8 cellular contexts compared by ENCODE assay signal in the genomic region with DNA sequence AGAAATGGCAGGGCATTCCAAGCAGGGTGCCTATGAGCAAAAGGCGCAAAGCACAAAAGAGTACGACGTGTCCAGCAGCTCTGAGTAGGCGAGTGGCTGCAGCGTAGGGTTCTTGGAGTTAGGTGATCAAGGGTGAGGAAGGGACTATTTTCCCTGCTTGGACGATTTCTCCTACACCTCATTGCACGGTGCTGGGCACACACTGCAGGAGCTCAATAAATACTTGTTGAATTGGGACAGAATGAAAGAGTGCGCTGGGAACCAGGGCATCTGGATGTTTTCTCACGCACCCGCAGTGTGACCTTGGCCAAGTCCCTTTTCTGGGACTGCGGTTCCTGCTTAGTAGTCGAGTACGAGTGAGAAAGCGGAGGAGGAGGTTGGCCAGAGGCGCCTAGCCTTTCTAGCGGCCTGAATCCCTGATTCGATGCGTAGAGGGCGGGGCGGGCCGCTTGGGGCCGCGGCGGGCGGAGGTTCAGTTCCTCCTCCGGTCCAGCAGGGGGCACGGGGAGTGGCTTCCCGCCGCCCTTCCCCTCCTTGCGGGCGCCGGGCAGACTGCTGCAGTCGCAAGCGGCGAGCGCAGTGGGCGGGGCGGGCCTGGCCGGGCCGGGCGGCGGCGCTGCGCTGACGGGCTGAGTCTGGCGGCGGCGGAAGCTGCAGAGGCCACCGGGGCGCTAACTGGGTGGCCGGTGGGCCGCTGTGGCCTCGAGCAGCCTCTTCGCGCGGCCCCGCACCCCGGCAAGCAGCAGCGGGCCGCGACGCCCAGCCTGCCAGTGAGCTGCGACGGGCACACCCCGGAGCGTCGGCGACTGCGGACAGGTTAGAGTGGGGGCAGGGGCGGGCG. TPM values are rescaled to one million over a fixed set of nuclear protein-coding genes. Genes with fewer than 3 reads are reported as not detected.
DNase-seq lines count a peak whose midpoint lies in the region; TF ChIP-seq lines count a peak whose summit lies in the region.

Gene FAM199X (plus strand): TSS at position 560 of the 841 bp plus-strand sequence. CDS start 333 bp downstream, outside the sequence.

- H3K79me1 ChIP-seq in H9 (ENCODE audit: insufficient read depth, low read depth, low read length, poor library complexity, severe bottlenecking) = no peaks in the 10 kb centered on the region

- H2BK12ac ChIP-seq in H9 (ENCODE audit: insufficient read length, low read depth, low read length) = no peak within 1 kb of the TSS

- H3K79me2 ChIP-seq in H9 (ENCODE audit: insufficient read depth, low read length) = no peaks in the 10 kb centered on the region; the same call in 1 of the 2 replicates

- peak within 1 kb of the TSS; percentile 53 for H2AFZ ChIP-seq in H9 (ENCODE audit: low read length)

- H3K36me3 ChIP-seq in stomach = no peaks in the 10 kb centered on the region

- no peaks in the 10 kb centered on the region for H4K20me1 ChIP-seq in H9 (ENCODE audit: control insufficient read depth, insufficient read depth, insufficient read length)

- H3K18ac ChIP-seq in H9 (ENCODE audit: insufficient read length, low read depth, low read length) = no peak within 1 kb of the TSS

- no peaks in the 10 kb centered on the region; the same call in 1 of the 2 replicates for H3K27me3 Mint-ChIP-seq in H9 (ENCODE audit: low read depth)
- no peaks in the 10 kb centered on the region for H3K27me3 Mint-ChIP-seq in neural crest cell (ENCODE audit: low read depth)

- no peak within 1 kb of the TSS for H4K91ac ChIP-seq in H9 (ENCODE audit: insufficient read length, low read depth, low read length)

- H3K9me3 Mint-ChIP-seq in H9 = peaks cover 0 to 72% of the 10 kb centered on the region in 2 experiments; a peak in 2 of 5 replicates
- H3K9me3 Mint-ChIP-seq in neural crest cell = no peaks in the 10 kb centered on the region

- no peak for TF ChIP-seq POLR2A in stomach (IDR thresholded peaks at IDR 0.05)

- H2BK120ac ChIP-seq in H9 (ENCODE audit: low read depth, low read length, poor library complexity, severe bottlenecking) = no peak within 1 kb of the TSS

- H3K23ac ChIP-seq in H9 (ENCODE audit: insufficient read length, low read depth, low read length) = no peak within 1 kb of the TSS

- H3K23me2 ChIP-seq in H9 (ENCODE audit: insufficient read length, low read depth, low read length, poor library complexity, severe bottlenecking) = peaks cover 4% of the 10 kb centered on the region

- H3T11ph ChIP-seq in H9 (ENCODE audit: low read length) = no peak within 1 kb of the TSS

- no peak for TF ChIP-seq EP300 in stomach (IDR thresholded peaks at IDR 0.05)

- H4K5ac ChIP-seq in H9 (ENCODE audit: insufficient read length, low read depth, low read length) = no peak within 1 kb of the TSS

- H3K4ac ChIP-seq in H9 (ENCODE audit: low read depth, low read length) = no peak within 1 kb of the TSS

- no peak within 1 kb of the TSS for H3K56ac ChIP-seq in H9 (ENCODE audit: insufficient read length, low read depth, low read length)

- H3K9ac ChIP-seq in H9 (ENCODE audit: extremely low read depth, insufficient read length, low read length) = peak within 1 kb of the TSS; percentile 53

- peak within 1 kb of the TSS; percentile 93 for H3K4me2 ChIP-seq in H9 (ENCODE audit: insufficient read depth, insufficient read length, low read length)

- H4K8ac ChIP-seq in H9 (replicated peaks; ENCODE audit: insufficient read length, low read depth, low read length) = no peak within 1 kb of the TSS

- H3K9me3 ChIP-seq in H9 (ENCODE audit: control insufficient read depth, low read depth, low read length) (peaks cover 6% of the 10 kb centered on the region), stomach (no peaks in the 10 kb centered on the region)

- intact Hi-C loops in stomach (cut with DNase I; ENCODE audit: low total_unique reads) = no loop called here

- TF ChIP-seq CTCF in H9 (conservative IDR thresholded peaks at IDR 0.05) = peak; percentile 67
- TF ChIP-seq CTCF in neural crest cell (conservative IDR thresholded peaks at IDR 0.05) = peak; percentile 73
- peak in 5 of 7 experiments; percentile 31 to 82 (median 68) for TF ChIP-seq CTCF in stomach (IDR thresholded peaks at IDR 0.05)

- H3K27ac ChIP-seq in H9 (ENCODE audit: insufficient read length, low read depth, low read length) (no peak within 1 kb of the TSS), stomach (peak within 1 kb of the TSS; percentile 81 to 92 (median 88))

- H3K4me3 ChIP-seq in stomach = peak within 1 kb of the TSS; percentile 63 to 78 (median 73)

- peaks cover 9 to 18% of the 10 kb centered on the region in 2 experiments; a peak in 3 of 4 replicates for H3K4me1 Mint-ChIP-seq in H9
- H3K4me1 Mint-ChIP-seq in neural crest cell = peaks cover 24% of the 10 kb centered on the region

- WGBS in H9 (ENCODE audit: extremely low coverage, insufficient read length, low lambda C conversion rate) = no CpG with 5 or more reads among the region's 71 CpGs
- 1 to 52% (median 13%) methylated on average over 6 to 68 of the region's 71 CpGs for WGBS in stomach, 5 donors

- no peak within 1 kb of the TSS; the same call in 1 of the 2 replicates for H3K14ac ChIP-seq in H9 (ENCODE audit: insufficient read depth, low read length)

- H2BK20ac ChIP-seq in H9 (ENCODE audit: low read depth, low read length, poor library complexity, severe bottlenecking) = no peak within 1 kb of the TSS

- no peak within 1 kb of the TSS for H2BK5ac ChIP-seq in H9 (ENCODE audit: insufficient read length, low read length)

- H3K4me1 ChIP-seq in H9 (ENCODE audit: insufficient read depth, low read length) = no peaks in the 10 kb centered on the region
- peaks cover 3 to 29% (median 6%) of the 10 kb centered on the region in 4 donors for H3K4me1 ChIP-seq in stomach

- H3K27ac Mint-ChIP-seq in H9 = peak within 1 kb of the TSS; percentile 68 to 86 (median 70); a peak in 5 of 7 replicates
- H3K27ac Mint-ChIP-seq in neural crest cell (ENCODE audit: unreplicated experiment) = no peak within 1 kb of the TSS

- H3K27me3 ChIP-seq in H9 (ENCODE audit: insufficient read depth, low read length) (no peaks in the 10 kb centered on the region), stomach (no peaks in the 10 kb centered on the region)

- H3K36me3 Mint-ChIP-seq in H9 (ENCODE audit: insufficient read depth in 1 of 3, low read depth in 3 of 3) (peaks cover 0 to 7% (median 6%) of the 10 kb centered on the region in 3 experiments; a peak in 3 of 7 replicates), neural crest cell (ENCODE audit: low read depth) (no peaks in the 10 kb centered on the region)

- H2BK15ac ChIP-seq in H9 (ENCODE audit: low read depth, low read length) = no peak within 1 kb of the TSS; the same call in 1 of the 2 replicates

- H2AK5ac ChIP-seq in H9 (ENCODE audit: insufficient read length, low read length) = no peak within 1 kb of the TSS

- peak; percentile 83 for DNase-seq in GDM1 (lab: John Stamatoyannopoulos, UW)
- peak; percentile 92 for DNase-seq in H9
- peak; percentile 88 for DNase-seq in M059J (ENCODE audit: low read depth)
- peak; percentile 74 to 81 for DNase-seq in SHP77 (lab: John Stamatoyannopoulos, UW)
- peak; percentile 94 for DNase-seq in activated effector memory CD4-positive, alpha-beta T cell treated with anti-CD3 and anti-CD28 coated beads, Interleukin-2, amount 50 U/mL, for 16 hours
- DNase-seq in fibroblast of the conjunctiva (ENCODE audit: low read depth) = peak; percentile 66
- DNase-seq in neural crest cell (ENCODE audit: low read depth, low spot score) = peak; percentile 73
- DNase-seq in stomach = peak; percentile 88

- H3K4me3 Mint-ChIP-seq in H9 (peak within 1 kb of the TSS; percentile 72 to 89), neural crest cell (peak within 1 kb of the TSS; percentile 85)

RNA-seq across cellular contexts. Expression of gene FAM199X, which starts in this region (rescaled TPM):
- total RNA-seq in H9 (2021) (12.1 and 14.0 TPM in 2 replicates), neural crest cell (17.4 and 18.2 TPM in 2 replicates), stomach (10 to 100 TPM; 16.3 to 41.3 (median 19.7) TPM)
- 24.1 and 35.2 TPM in 2 replicates for total RNA-seq in M059J (2014; rRNA removed; shearing (Covaris generic))
- polyA plus RNA-seq in stomach = 1 to 10 TPM; 4.5 to 7.2 (median 4.6) TPM
